ENCODE assay signal across 14 cellular contexts in genomic region chr2:182920631-182921056, GRCh38. TPM values are rescaled to one million over a fixed set of nuclear protein-coding genes. Genes with fewer than 3 reads are reported as not detected.
A peak's percentile ranks its signal among the peaks of the same experiment; 100 is the strongest.
DNase-seq lines count a peak whose midpoint lies in the region; ATAC-seq and TF ChIP-seq lines count a peak whose summit lies in the region.
"Had no signal": no experiment of that assay in that cellular context is flagged by ENCODE, and none has a peak within 500 bp of the region (broad histone marks: within the 10 kb centered on the region; RNA-seq: fewer than 3 reads in every experiment).

No MANE protein-coding gene starts in this region.

- H3K27ac Mint-ChIP-seq in activated T-helper 1 cell treated with anti-CD3 and anti-CD28 coated beads, Interleukin-12 subunit alpha, Interleukin-12 subunit beta, Interleukin-2, Interleukin-4 antibody, amounts not matched to agents 30 ng/mL and 10 ng/mL and 1 ng/mL, durations not matched to agents 14 hours and 24 hours and 36 hours: no peak overlapping the region
- no peak overlapping the region for H3K27ac Mint-ChIP-seq in activated CD8-positive, alpha-beta T cell treated with anti-CD3 and anti-CD28 coated beads, Interleukin-2, amount 10 ng/mL, durations not matched to agents 7 days and 5 days
- H3K27ac Mint-ChIP-seq: activated naive CD8-positive, alpha-beta T cell treated with anti-CD3 and anti-CD28 coated beads, Interleukin-2, amount 50 U/mL, for 24 hours; T-helper 1 cell treated with Interleukin-12 subunit alpha and Interleukin-12 subunit beta and Interleukin-4 antibody, amounts not matched to agents 30 μg/mL and 1 μg/mL, for 36 hours had no signal

- POLR2A ChIA-PET in activated CD8-positive, alpha-beta T cell treated with anti-CD3 and anti-CD28 coated beads, Interleukin-2, amount 10 ng/mL, durations not matched to agents 7 days and 5 days (lab: Charles Lee): no interaction called here

- H3K36me3 ChIP-seq in ascending aorta: peaks cover 12 to 43% of the 10 kb centered on the region in 2 donors

- no peaks in the 10 kb centered on the region for H3K9me3 Mint-ChIP-seq in activated T-helper 1 cell treated with anti-CD3 and anti-CD28 coated beads, Interleukin-12 subunit alpha, Interleukin-12 subunit beta, Interleukin-2, Interleukin-4 antibody, amounts not matched to agents 30 ng/mL and 10 ng/mL and 1 ng/mL, durations not matched to agents 14 hours and 24 hours and 36 hours
- H3K9me3 Mint-ChIP-seq in activated CD8-positive, alpha-beta T cell treated with anti-CD3 and anti-CD28 coated beads, Interleukin-2, amount 10 ng/mL, durations not matched to agents 7 days and 5 days (ENCODE audit: insufficient read depth): no peaks in the 10 kb centered on the region
- H3K9me3 Mint-ChIP-seq: activated naive CD8-positive, alpha-beta T cell treated with anti-CD3 and anti-CD28 coated beads, Interleukin-2, amount 50 U/mL, for 24 hours; T-helper 1 cell treated with Interleukin-12 subunit alpha and Interleukin-12 subunit beta and Interleukin-4 antibody, amounts not matched to agents 30 μg/mL and 1 μg/mL, for 36 hours had no signal

- H3K27me3 ChIP-seq in ascending aorta: no peaks in the 10 kb centered on the region

- intact Hi-C loops in activated T-helper 1 cell treated with anti-CD3 and anti-CD28 coated beads, Interleukin-12 subunit alpha, Interleukin-12 subunit beta, Interleukin-2, Interleukin-4 antibody, amounts not matched to agents 30 ng/mL and 10 ng/mL and 1 ng/mL, durations not matched to agents 14 hours and 24 hours and 36 hours (cut with micrococcal nuclease): no loop called here
- intact Hi-C loops in ascending aorta (cut with DNase I): loop anchor here (5.0 kb wide), 1 partner anchor 62 kb away; no protein-coding TSS in a partner anchor

- TF ChIP-seq CTCF in ascending aorta (IDR thresholded peaks at IDR 0.05): no peak

- H3K27me3 Mint-ChIP-seq in activated T-helper 1 cell treated with anti-CD3 and anti-CD28 coated beads, Interleukin-12 subunit alpha, Interleukin-12 subunit beta, Interleukin-2, Interleukin-4 antibody, amounts not matched to agents 30 ng/mL and 10 ng/mL and 1 ng/mL, durations not matched to agents 14 hours and 24 hours and 36 hours (ENCODE audit: insufficient read depth): no peaks in the 10 kb centered on the region
- H3K27me3 Mint-ChIP-seq in activated CD8-positive, alpha-beta T cell treated with anti-CD3 and anti-CD28 coated beads, Interleukin-2, amount 10 ng/mL, durations not matched to agents 7 days and 5 days (ENCODE audit: low read depth): no peaks in the 10 kb centered on the region
- H3K27me3 Mint-ChIP-seq: activated naive CD8-positive, alpha-beta T cell treated with anti-CD3 and anti-CD28 coated beads, Interleukin-2, amount 50 U/mL, for 24 hours had no signal

- no peaks in the 10 kb centered on the region for H3K9me3 ChIP-seq in ascending aorta

- no peak overlapping the region for H3K27ac ChIP-seq in ascending aorta

- H3K4me1 ChIP-seq in ascending aorta: peaks cover 0 to 11% of the 10 kb centered on the region in 2 donors

- ATAC-seq in GM18499 (IDR thresholded peaks at IDR 0.05; ENCODE audit: insufficient read depth, unreplicated experiment) (peak; percentile 58), GM21360 (IDR thresholded peaks at IDR 0.05; ENCODE audit: unreplicated experiment) (peak; percentile 84), HG03060 (IDR thresholded peaks at IDR 0.05; ENCODE audit: low read depth, unreplicated experiment) (peak; percentile 55)
- no peak for ATAC-seq in activated CD8-positive, alpha-beta T cell treated with anti-CD3 and anti-CD28 coated beads, Interleukin-2, amount 10 ng/mL, durations not matched to agents 7 days and 5 days
- ATAC-seq: activated naive CD8-positive, alpha-beta T cell treated with anti-CD3 and anti-CD28 coated beads, Interleukin-2, amount 50 U/mL, for 24 hours had no signal

- H3K4me1 Mint-ChIP-seq in activated T-helper 1 cell treated with anti-CD3 and anti-CD28 coated beads, Interleukin-12 subunit alpha, Interleukin-12 subunit beta, Interleukin-2, Interleukin-4 antibody, amounts not matched to agents 30 ng/mL and 10 ng/mL and 1 ng/mL, durations not matched to agents 14 hours and 24 hours and 36 hours (ENCODE audit: low read depth): no peaks in the 10 kb centered on the region
- H3K4me1 Mint-ChIP-seq in activated CD8-positive, alpha-beta T cell treated with anti-CD3 and anti-CD28 coated beads, Interleukin-2, amount 10 ng/mL, durations not matched to agents 7 days and 5 days (ENCODE audit: low read depth): peaks cover 5% of the 10 kb centered on the region
- H3K4me1 Mint-ChIP-seq: activated naive CD8-positive, alpha-beta T cell treated with anti-CD3 and anti-CD28 coated beads, Interleukin-2, amount 50 U/mL, for 24 hours had no signal

- H3K4me3 Mint-ChIP-seq in activated T-helper 1 cell treated with anti-CD3 and anti-CD28 coated beads, Interleukin-12 subunit alpha, Interleukin-12 subunit beta, Interleukin-2, Interleukin-4 antibody, amounts not matched to agents 30 ng/mL and 10 ng/mL and 1 ng/mL, durations not matched to agents 14 hours and 24 hours and 36 hours: no peak overlapping the region
- H3K4me3 Mint-ChIP-seq in activated CD8-positive, alpha-beta T cell treated with anti-CD3 and anti-CD28 coated beads, Interleukin-2, amount 10 ng/mL, durations not matched to agents 7 days and 5 days: no peak overlapping the region
- H3K4me3 Mint-ChIP-seq: activated naive CD8-positive, alpha-beta T cell treated with anti-CD3 and anti-CD28 coated beads, Interleukin-2, amount 50 U/mL, for 24 hours; T-helper 1 cell treated with Interleukin-12 subunit alpha and Interleukin-12 subunit beta and Interleukin-4 antibody, amounts not matched to agents 30 μg/mL and 1 μg/mL, for 36 hours had no signal

- DNase-seq in fibroblast of gingiva (ENCODE audit: low read depth) (peak; percentile 52), ascending aorta (ENCODE audit: low spot score in 2 of 2) (no peak), T-helper 9 cell (no peak)
- no peak for DNase-seq in activated T-helper 1 cell treated with anti-CD3 and anti-CD28 coated beads, Interleukin-12 subunit alpha, Interleukin-12 subunit beta, Interleukin-2, Interleukin-4 antibody, amounts not matched to agents 30 ng/mL and 10 ng/mL and 1 ng/mL, durations not matched to agents 14 hours and 24 hours and 36 hours (ENCODE audit: low spot score)
- DNase-seq in activated CD8-positive, alpha-beta T cell treated with anti-CD3 and anti-CD28 coated beads, Interleukin-2, amount 10 ng/mL, durations not matched to agents 7 days and 5 days: no peak
- DNase-seq: activated naive CD8-positive, alpha-beta T cell treated with anti-CD3 and anti-CD28 coated beads, Interleukin-2, amount 50 U/mL, for 24 hours; C1 segment of cervical spinal cord; head of caudate nucleus; NCI-H1930 had no signal

- CTCF ChIA-PET in activated CD8-positive, alpha-beta T cell treated with anti-CD3 and anti-CD28 coated beads, Interleukin-2, amount 10 ng/mL, durations not matched to agents 7 days and 5 days (lab: Charles Lee): no interaction called here

- H3K36me3 Mint-ChIP-seq in activated T-helper 1 cell treated with anti-CD3 and anti-CD28 coated beads, Interleukin-12 subunit alpha, Interleukin-12 subunit beta, Interleukin-2, Interleukin-4 antibody, amounts not matched to agents 30 ng/mL and 10 ng/mL and 1 ng/mL, durations not matched to agents 14 hours and 24 hours and 36 hours (ENCODE audit: low read depth): no peaks in the 10 kb centered on the region
- H3K36me3 Mint-ChIP-seq in activated CD8-positive, alpha-beta T cell treated with anti-CD3 and anti-CD28 coated beads, Interleukin-2, amount 10 ng/mL, durations not matched to agents 7 days and 5 days (ENCODE audit: low read depth): no peaks in the 10 kb centered on the region

- no peak overlapping the region for H3K4me3 ChIP-seq in ascending aorta

RNA-seq across cellular contexts. Expression of gene FRZB, which starts 54.2 kb away (rescaled TPM):
- not detected in 2 replicates for total RNA-seq in activated T-helper 1 cell treated with anti-CD3 and anti-CD28 coated beads, Interleukin-12 subunit alpha, Interleukin-12 subunit beta, Interleukin-2, Interleukin-4 antibody, amounts not matched to agents 30 ng/mL and 10 ng/mL and 1 ng/mL, durations not matched to agents 14 hours and 24 hours and 36 hours
- total RNA-seq in ascending aorta: 42.5 TPM
- total RNA-seq in activated CD8-positive, alpha-beta T cell treated with anti-CD3 and anti-CD28 coated beads, Interleukin-2, amount 10 ng/mL, durations not matched to agents 7 days and 5 days: not detected
- total RNA-seq: activated CD8-positive, alpha-beta memory T cell treated with anti-CD3 and anti-CD28 coated beads for 36 hours had no signal

Comparison
In these comparisons a context has a peak if more than half of its experiments do, and no peak if none do; other contexts are left out.
1. RNA of gene FRZB, which starts 54.2 kb away (total RNA-seq): 42.5 TPM in ascending aorta (single experiment); not detected in activated CD8-positive, alpha-beta T cell treated with anti-CD3 and anti-CD28 coated beads, Interleukin-2, amount 10 ng/mL, durations not matched to agents 7 days and 5 days and not detected in activated T-helper 1 cell treated with anti-CD3 and anti-CD28 coated beads, Interleukin-12 subunit alpha, Interleukin-12 subunit beta, Interleukin-2, Interleukin-4 antibody, amounts not matched to agents 30 ng/mL and 10 ng/mL and 1 ng/mL, durations not matched to agents 14 hours and 24 hours and 36 hours; every median in the first group is over 10 times any median in the second.